ENCODE assay signal across 18 cellular contexts in genomic region chr11:71423181-71423790, GRCh38.
DNase-seq lines count a peak whose midpoint lies in the region; ATAC-seq and TF ChIP-seq lines count a peak whose summit lies in the region.
"Had no signal": no experiment of that assay in that cellular context is flagged by ENCODE, and none has a peak within 500 bp of the region (broad histone marks: within the 10 kb centered on the region; RNA-seq: fewer than 3 reads in every experiment).

No MANE protein-coding gene starts in this region.

- H3K79me2 ChIP-seq in OCI-LY3 (ENCODE audit: low read length), result no peaks in the 10 kb centered on the region

- H3K4me3 ChIP-seq in OCI-LY3 (ENCODE audit: low read length), result no peak overlapping the region
- H3K4me3 ChIP-seq: BLaER1, SK-N-MC had no signal

- peak; percentile 37 for ATAC-seq in memory B cell (ENCODE audit: low read depth)
- no peak for ATAC-seq in GM21737 (IDR thresholded peaks at IDR 0.05; ENCODE audit: unreplicated experiment)
- ATAC-seq: Right ventricle myocardium inferior had no signal

- no peak overlapping the region for H3K27ac Mint-ChIP-seq in memory B cell

- no peaks in the 10 kb centered on the region for H3K9me3 Mint-ChIP-seq in memory B cell
- H3K9me3 Mint-ChIP-seq: CD8-positive, alpha-beta memory T cell had no signal

- no peak overlapping the region for H3K4me3 Mint-ChIP-seq in memory B cell
- H3K4me3 Mint-ChIP-seq: CD8-positive, alpha-beta memory T cell had no signal

- TF ChIP-seq CTCF in OCI-LY3 (IDR thresholded peaks at IDR 0.05; ENCODE audit: low read depth, low read length), result no peak

- H3K36me3 Mint-ChIP-seq in memory B cell, result no peaks in the 10 kb centered on the region

- H3K27me3 ChIP-seq in OCI-LY3 (ENCODE audit: low read depth, low read length), result peaks cover 17% of the 10 kb centered on the region
- H3K27me3 ChIP-seq: BLaER1 had no signal

- no peaks in the 10 kb centered on the region for H3K36me3 ChIP-seq in OCI-LY3 (replicated peaks; ENCODE audit: low read depth, low read length)
- H3K36me3 ChIP-seq: BLaER1 had no signal

- H3K4me1 Mint-ChIP-seq in memory B cell, result peaks cover 36% of the 10 kb centered on the region
- H3K4me1 Mint-ChIP-seq: CD8-positive, alpha-beta memory T cell had no signal

- no peaks in the 10 kb centered on the region for H4K20me1 ChIP-seq in OCI-LY3 (ENCODE audit: insufficient read depth, low read length)
- H4K20me1 ChIP-seq: BLaER1 had no signal

- H2AFZ ChIP-seq in OCI-LY3 (ENCODE audit: low read depth, low read length), result no peak overlapping the region

- H3K27ac ChIP-seq in OCI-LY3 (ENCODE audit: low read length), result no peak overlapping the region; the same call in 1 of the 2 replicates
- H3K27ac ChIP-seq: BLaER1, KMS-11, SK-N-MC had no signal

- no peak overlapping the region for H3K9ac ChIP-seq in OCI-LY3 (ENCODE audit: low read length)
- H3K9ac ChIP-seq: BLaER1, KMS-11 had no signal

- no peaks in the 10 kb centered on the region for H3K27me3 Mint-ChIP-seq in memory B cell

- peaks cover 21% of the 10 kb centered on the region for H3K4me1 ChIP-seq in OCI-LY3 (ENCODE audit: low read length)
- H3K4me1 ChIP-seq: BLaER1 had no signal

- H3K9me3 ChIP-seq in OCI-LY3 (ENCODE audit: insufficient read depth, low read length), result no peaks in the 10 kb centered on the region
- H3K9me3 ChIP-seq: BLaER1 had no signal

- H3K4me2 ChIP-seq in OCI-LY3 (ENCODE audit: low read length), result peak overlapping the region; percentile 21
- H3K4me2 ChIP-seq: BLaER1, KMS-11 had no signal

- DNase-seq in NCI-H2107 treated with DMSO at 0.1 percent for 48 hours (lab: John Stamatoyannopoulos, UW; ENCODE audit: unreplicated experiment) (peak; percentile 10), NCI-H2107 (lab: John Stamatoyannopoulos, UW) (no peak), DMS53 treated with DMSO at 0.1 percent for 48 hours (lab: John Stamatoyannopoulos, UW; ENCODE audit: unreplicated experiment) (peak; percentile 31), memory B cell (ENCODE audit: low spot score in 2 of 2) (no peak), NCI-H69 (lab: John Stamatoyannopoulos, UW) (no peak)
- DNase-seq in NK-92 treated with Interleukin-12 subunit alpha and Interleukin-12 subunit beta, amount 100 ng/mL, for 24 hours (lab: John Stamatoyannopoulos, UW), result no peak
- DNase-seq: 8988T; CD8-positive, alpha-beta memory T cell; GF-D8; H7; NCI-H1092; NCI-H1694 treated with DMSO at 0.1 percent for 48 hours had no signal

Comparison
In these comparisons a context has a peak if more than half of its experiments do, and no peak if none do; other contexts are left out.
1. DNase-seq: peak in NCI-H2107 treated with DMSO at 0.1 percent for 48 hours (single experiment) and DMS53 treated with DMSO at 0.1 percent for 48 hours (single experiment); none in NCI-H2107 (single experiment), memory B cell (0 of 2), NK-92 treated with Interleukin-12 subunit alpha and Interleukin-12 subunit beta, amount 100 ng/mL, for 24 hours (single experiment) and NCI-H69 (single experiment).